1 cellular context compared by ENCODE assay signal in the genomic region with DNA sequence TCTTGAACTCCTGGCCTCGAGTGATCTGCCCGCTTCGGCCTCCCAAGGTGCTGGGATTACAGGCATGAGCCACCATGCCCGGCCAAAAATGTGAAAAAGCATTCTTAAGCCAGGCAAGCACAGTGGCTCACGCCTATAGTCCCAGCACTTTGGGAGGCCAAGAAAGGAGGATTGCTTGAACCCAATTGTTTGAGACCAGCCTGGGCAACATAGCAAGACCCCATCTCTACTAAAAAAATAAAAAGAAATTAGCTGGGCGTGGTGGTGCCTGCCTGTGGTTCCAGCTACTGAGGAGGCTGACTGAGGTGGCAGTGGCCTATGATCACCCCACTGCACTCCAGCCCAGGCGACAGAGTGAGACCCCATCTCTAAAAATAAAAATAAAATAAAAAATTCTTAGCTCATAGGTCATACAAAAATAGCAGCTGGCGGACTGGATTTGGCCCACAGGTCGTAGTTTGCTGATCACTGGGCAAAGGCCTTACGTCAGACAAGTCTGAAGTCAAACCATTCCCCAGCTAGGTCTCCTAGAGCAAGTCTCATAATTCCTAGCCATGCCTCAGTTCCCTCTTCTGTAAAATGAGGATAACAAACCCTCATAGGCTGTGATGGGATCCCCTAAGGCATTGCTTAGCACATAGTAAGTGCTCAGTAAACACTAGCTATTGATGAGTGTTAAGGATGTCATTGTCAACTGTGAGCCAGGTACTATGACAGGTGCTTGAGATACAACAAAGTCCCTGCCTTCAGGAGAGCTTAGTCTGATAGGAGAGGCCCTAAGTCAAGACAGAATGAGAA.
TF ChIP-seq lines count a peak whose summit lies in the region.

No MANE protein-coding gene starts in this region.

TF ChIP-seq in HepG2, 621 proteins besides CTCF, POLR2A, EP300 and RAD21:
- TF ChIP-seq ZNF205 (CRISPR knock-in tag; IDR thresholded peaks at IDR 0.05), result peak; percentile 95
- no peak for TF ChIP-seq ZFAT (CRISPR knock-in tag; conservative IDR thresholded peaks at IDR 0.05)
- peak; percentile 90 for TF ChIP-seq ZNF121 (CRISPR knock-in tag; IDR thresholded peaks at IDR 0.05)
- TF ChIP-seq ZNF770 (CRISPR knock-in tag; IDR thresholded peaks at IDR 0.05), result 0 out of 2 replicates have a peak, but pooled peaks have one; percentile 16
- no peak for TF ChIP-seq CBX1 (IDR thresholded peaks at IDR 0.05; ENCODE audit: low read depth)
